ENCODE assay signal across 23 cellular contexts in the genomic region with DNA sequence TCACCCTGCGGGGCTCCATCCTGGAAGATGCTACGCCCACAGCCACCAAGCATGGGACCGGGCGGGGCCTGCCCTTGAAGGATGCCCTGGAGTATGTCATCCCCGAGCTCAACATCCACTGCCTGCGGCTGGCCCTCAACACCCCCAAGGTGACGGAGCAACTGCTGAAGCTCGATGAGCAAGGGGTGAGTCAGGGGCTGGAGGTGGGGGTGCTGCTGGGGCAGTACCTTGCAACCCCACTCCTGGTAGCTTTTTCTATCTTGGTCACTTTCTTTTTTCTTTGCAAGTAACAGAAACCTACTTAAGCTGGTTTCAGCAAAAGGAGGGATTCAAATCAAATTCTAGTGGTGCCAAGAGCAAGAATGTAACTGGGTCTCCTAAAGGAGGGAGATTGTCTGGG.
"Had no signal": no experiment of that assay in that cellular context is flagged by ENCODE, and none has a peak within 500 bp of the region (broad histone marks: within the 10 kb centered on the region; RNA-seq: fewer than 3 reads in every experiment).

No MANE protein-coding gene starts in this region.

- H3K4me1 Mint-ChIP-seq: nephron, neural progenitor cell had no signal

- H3K27ac Mint-ChIP-seq: effector memory CD8-positive, alpha-beta T cell; memory B cell; nephron; neural progenitor cell; progenitor cell of endocrine pancreas had no signal

- H3K27me3 Mint-ChIP-seq: effector memory CD8-positive, alpha-beta T cell; memory B cell; progenitor cell of endocrine pancreas; stimulated activated naive CD8-positive, alpha-beta T cell treated with anti-CD3 and anti-CD28 coated beads, Interleukin-15, amount 100 ng/mL, for 72 hours had no signal

- H3K4me3 Mint-ChIP-seq: effector memory CD8-positive, alpha-beta T cell; memory B cell; nephron; neural progenitor cell; stimulated activated naive CD8-positive, alpha-beta T cell treated with anti-CD3 and anti-CD28 coated beads, Interleukin-15, amount 100 ng/mL, for 72 hours had no signal

- H3K79me2 ChIP-seq: parathyroid adenoma had no signal

- H3K9ac ChIP-seq: neural progenitor cell, parathyroid adenoma had no signal

- H3K27ac ChIP-seq: gastrocnemius medialis, neural progenitor cell, parathyroid adenoma, right lobe of liver, suprapubic skin, transverse colon, upper lobe of right lung, uterus had no signal

- H3K4me1 ChIP-seq: gastrocnemius medialis, neural progenitor cell, right lobe of liver, transverse colon, upper lobe of right lung, uterus had no signal

- H3K4me3 ChIP-seq: gastrocnemius medialis, lung, neural progenitor cell, right lobe of liver, suprapubic skin, transverse colon, upper lobe of right lung, uterus had no signal

- H3K9me3 ChIP-seq: gastrocnemius medialis, right lobe of liver, suprapubic skin, transverse colon, upper lobe of right lung, uterus had no signal

- H3K4me2 ChIP-seq: neural progenitor cell had no signal

- H3K36me3 ChIP-seq: uterus had no signal

- H3K9me3 Mint-ChIP-seq: effector memory CD8-positive, alpha-beta T cell; memory B cell had no signal

- ATAC-seq: effector memory CD8-positive, alpha-beta T cell; gastrocnemius medialis; left lobe of liver; stimulated activated naive CD8-positive, alpha-beta T cell treated with anti-CD3 and anti-CD28 coated beads, Interleukin-15, amount 100 ng/mL, for 72 hours; upper lobe of right lung had no signal

- H3K27me3 ChIP-seq: gastrocnemius medialis, neural progenitor cell, right lobe of liver, suprapubic skin, transverse colon, upper lobe of right lung, uterus had no signal

- DNase-seq: cortex of kidney; effector memory CD8-positive, alpha-beta T cell; foreskin fibroblast; gastrocnemius medialis; head of caudate nucleus; kidney; right lobe of liver; small intestine; stimulated activated CD4-positive, alpha-beta T cell treated with anti-CD3 and anti-CD28 coated beads, Interleukin-15, amount 100 ng/mL, for 24 hours; stimulated activated CD4-positive, alpha-beta T cell treated with anti-CD3 and anti-CD28 coated beads, Interleukin-2, amount 100 ng/mL, for 48 hours; stimulated activated naive CD4-positive, alpha-beta T cell; stimulated activated naive CD8-positive, alpha-beta T cell treated with anti-CD3 and anti-CD28 coated beads, Interleukin-15, amount 100 ng/mL, for 72 hours; transverse colon; upper lobe of right lung; uterus had no signal

- H2AFZ ChIP-seq: neural progenitor cell, parathyroid adenoma had no signal
